Comparison of ENCODE assay signal across 8 cellular contexts in the genomic region with DNA sequence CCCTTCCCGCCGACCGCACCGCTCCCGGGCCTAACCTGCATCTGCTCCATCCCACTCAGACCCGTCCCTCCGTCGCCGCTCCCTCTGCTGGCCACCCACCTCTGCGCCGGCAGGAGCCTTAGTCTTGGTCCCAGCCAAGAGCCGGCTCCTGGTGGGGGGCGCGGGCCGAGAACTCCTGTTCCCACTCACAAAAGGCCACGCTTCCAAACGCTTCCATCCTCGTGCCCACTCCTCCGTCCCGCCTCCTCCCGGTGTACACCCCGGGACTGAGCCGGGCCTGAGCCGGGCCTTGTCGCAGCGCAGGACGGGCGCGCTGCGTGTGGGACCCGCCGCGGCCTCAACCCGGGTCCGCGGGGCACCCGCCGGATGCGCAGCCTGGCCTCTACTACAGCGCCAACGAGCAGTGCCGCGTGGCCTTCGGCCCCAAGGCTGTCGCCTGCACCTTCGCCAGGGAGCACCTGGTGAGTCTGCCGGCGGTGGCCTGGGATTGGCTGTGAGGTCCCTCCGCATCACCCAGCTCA. TPM values are rescaled to one million over a fixed set of nuclear protein-coding genes. Genes with fewer than 3 reads are reported as not detected.
A peak's percentile ranks its signal among the peaks of the same experiment; 100 is the strongest.
DNase-seq lines count a peak whose midpoint lies in the region; ATAC-seq, FAIRE-seq and TF ChIP-seq lines count a peak whose summit lies in the region.

No MANE protein-coding gene starts in this region.

- H2BK15ac ChIP-seq in H1 (ENCODE audit: low read length) = no peak overlapping the region

- peak overlapping the region; percentile 39 to 65 (median 44) for H3K4me3 ChIP-seq in H1 (ENCODE audit: extremely low read depth in 1 of 4, insufficient read depth in 2 of 4, low read depth in 3 of 4, low read length in 4 of 4)

- POLR2A ChIA-PET in H1 (lab: Charles Lee; ENCODE audit: partially characterized antibody) = interaction anchor here (0.8 to 1.7 kb wide), 3 partner anchors 12 to 26 kb away, joined by 3 to 8 read pairs (median 4); no protein-coding TSS in a partner anchor

- H3K56ac ChIP-seq in H1 (replicated peaks; ENCODE audit: insufficient read length, low read depth, low read length) = no peak overlapping the region

- CTCF ChIA-PET in H1 (lab: Charles Lee; ENCODE audit: partially characterized antibody) = interaction anchor here (0.8 to 4.9 kb wide), 8 partner anchors 14 to 408 kb away, joined by 3 to 35 read pairs (median 3); no protein-coding TSS in a partner anchor

- TF ChIP-seq POLR2A in H1 (IDR thresholded peaks at IDR 0.05; ENCODE audit: control extremely low read depth in 1 of 2, low read depth in 2 of 2, low read length in 2 of 2) = no peak

- H3K27me3 Mint-ChIP-seq in neural crest cell (ENCODE audit: low read depth) = peaks cover 40% of the 10 kb centered on the region

- H2AK5ac ChIP-seq in H1 (ENCODE audit: low read depth, low read length) = no peak overlapping the region

- FAIRE-seq in D721Med (lab: Jason Lieb, UNC) (no peak), H1 (lab: Jason Lieb, UNC) (no peak)

- H3K4me1 ChIP-seq in H1 (replicated peaks in 1 of 4; ENCODE audit: control insufficient read depth in 3 of 4, insufficient read depth in 4 of 4, low read length in 3 of 4) = peaks cover 0 to 4% (median under 1%) of the 10 kb centered on the region in 4 experiments; a peak in 3 of 7 replicates

- no peak for TF ChIP-seq CTCF in D721Med (IDR thresholded peaks at IDR 0.05; ENCODE audit: insufficient read depth, missing control alignments)
- TF ChIP-seq CTCF in H1 (IDR thresholded peaks at IDR 0.05; ENCODE audit: control extremely low read depth in 1 of 3, insufficient read depth in 1 of 3, low read depth in 1 of 3, low read length in 3 of 3) = peak in 2 of 3 experiments; percentile 55 to 68; a peak in 3 of 4 replicates
- TF ChIP-seq CTCF in neural crest cell (conservative IDR thresholded peaks at IDR 0.05) = peak; percentile 62

- peak overlapping the region; percentile 54 for H4K91ac ChIP-seq in H1 (replicated peaks; ENCODE audit: insufficient read length, low read length)

- no peaks in the 10 kb centered on the region for H3K4me1 Mint-ChIP-seq in neural crest cell

- H3K9me3 ChIP-seq in H1 (ENCODE audit: insufficient read depth in 2 of 2, low read depth in 1 of 2, low read length in 1 of 2) = no peaks in the 10 kb centered on the region

- no peak overlapping the region for H3K27ac Mint-ChIP-seq in neural crest cell (ENCODE audit: unreplicated experiment)

- H3K23ac ChIP-seq in H1 (ENCODE audit: insufficient read length) = no peak overlapping the region

- H3K79me1 ChIP-seq in H1 (ENCODE audit: low read depth, low read length) = no peaks in the 10 kb centered on the region

- H3K4me2 ChIP-seq in H1 (ENCODE audit: insufficient read depth in 1 of 2, low read depth in 2 of 2, low read length in 2 of 2) = peak overlapping the region; percentile 72 to 90

- peak; percentile 46 for DNase-seq in D721Med (ENCODE audit: insufficient read length, low spot score)
- DNase-seq in HuH-7.5 (ENCODE audit: low spot score) = peak; percentile 99
- DNase-seq in H1 (ENCODE audit: low read depth in 1 of 2, low spot score in 2 of 2) = peak in 1 of 2 experiments; percentile 88
- DNase-seq in neural crest cell (ENCODE audit: low read depth, low spot score) = peak; percentile 45
- DNase-seq in NCI-H1694 treated with DMSO at 0.1 percent for 48 hours (lab: John Stamatoyannopoulos, UW) = no peak
- no peak for DNase-seq in HCEC 1CT
- no peak for DNase-seq in OCI-M2 (lab: John Stamatoyannopoulos, UW; ENCODE audit: unreplicated experiment)

- no peaks in the 10 kb centered on the region for H3K79me2 ChIP-seq in H1 (ENCODE audit: control insufficient read depth in 1 of 2, insufficient read depth in 2 of 2, low read length in 2 of 2)

- ATAC-seq in GM18517 (IDR thresholded peaks at IDR 0.05; ENCODE audit: unreplicated experiment) = no peak

- H4K8ac ChIP-seq in H1 (ENCODE audit: extremely low read depth, insufficient read depth, low read length) = peak overlapping the region; percentile 83; the same call in 1 of the 2 replicates

- H3K23me2 ChIP-seq in H1 (ENCODE audit: low read depth, low read length) = peaks cover 7% of the 10 kb centered on the region; the same call in 1 of the 2 replicates

- H3K27me3 ChIP-seq in H1 (replicated peaks in 1 of 4; ENCODE audit: control insufficient read depth in 3 of 4, extremely low read depth in 1 of 4, insufficient read depth in 3 of 4, low read length in 3 of 4) = peaks cover 0 to 11% (median 4%) of the 10 kb centered on the region in 4 experiments; a peak in 5 of 7 replicates

- H2BK5ac ChIP-seq in H1 (ENCODE audit: low read depth, low read length) = peak overlapping the region; percentile 35; the same call in 1 of the 2 replicates

- H3K36me3 Mint-ChIP-seq in neural crest cell (ENCODE audit: low read depth) = peaks cover 6% of the 10 kb centered on the region

- no peaks in the 10 kb centered on the region for H3K9me3 Mint-ChIP-seq in neural crest cell

- H2AFZ ChIP-seq in H1 (ENCODE audit: low read length) = no peak overlapping the region

- H3K18ac ChIP-seq in H1 (ENCODE audit: extremely low read depth, low read length) = peak overlapping the region; percentile 71

- no peak overlapping the region for H3K9ac ChIP-seq in H1 (replicated peaks in 1 of 4; ENCODE audit: extremely low read depth in 1 of 4, low read depth in 3 of 4, low read length in 3 of 4)

- H3K14ac ChIP-seq in H1 (ENCODE audit: insufficient read length) = no peak overlapping the region

- peak overlapping the region; percentile 39; the same call in 1 of the 2 replicates for H2BK12ac ChIP-seq in H1 (ENCODE audit: low read depth, low read length)

- TF ChIP-seq EP300 in H1 (IDR thresholded peaks at IDR 0.05; ENCODE audit: borderline replicate concordance in 1 of 2, low read depth in 2 of 2, low read length in 2 of 2) = no peak

- no peak overlapping the region for H3K4me3 Mint-ChIP-seq in neural crest cell

- no peak overlapping the region for H3K4ac ChIP-seq in H1 (replicated peaks; ENCODE audit: insufficient read length, low read depth, low read length)

- no peaks in the 10 kb centered on the region for H4K20me1 ChIP-seq in H1 (replicated peaks in 1 of 2; ENCODE audit: control insufficient read depth in 1 of 2, insufficient read depth in 2 of 2, low read length in 2 of 2)

- 3% methylated on average over 49 of the region's 49 CpGs; no CpG with 5 or more reads in 1 of the 2 experiments for WGBS in H1 (ENCODE audit: extremely low coverage in 1 of 2, insufficient coverage in 1 of 2, insufficient read length in 1 of 2, insufficient replicate concordance in 2 of 2, low coverage in 1 of 2, low lambda C conversion rate in 2 of 2, missing lambda C conversion rate in 1 of 2), 2 experiments

- H4K5ac ChIP-seq in H1 (ENCODE audit: insufficient read length, low read depth, low read length) = no peak overlapping the region

- no peaks in the 10 kb centered on the region for H3K36me3 ChIP-seq in H1 (ENCODE audit: control insufficient read depth in 2 of 4, insufficient read depth in 4 of 4, low read length in 3 of 4)

- peak; percentile 1 to 29; a peak in 2 of 4 replicates for TF ChIP-seq RAD21 in H1 (IDR thresholded peaks at IDR 0.05 in 1 of 2, conservative IDR thresholded peaks at IDR 0.05 in 1 of 2; ENCODE audit: low read depth in 2 of 2, low read length in 2 of 2)

- no peak overlapping the region for H3K27ac ChIP-seq in H1 (ENCODE audit: low read depth, low read length)

- no peak overlapping the region for H2BK20ac ChIP-seq in H1 (ENCODE audit: low read length)

- H2BK120ac ChIP-seq in H1 (replicated peaks; ENCODE audit: low read depth, low read length) = no peak overlapping the region

RNA-seq across cellular contexts. Expression of gene ADAMTS13, which starts 7.5 kb away (rescaled TPM):
- total RNA-seq in H1 (2021; fragmentation: NEBNext Ultra II Directional; extraction: Animal tissue kit (Norgen Biotek cat#: 25700)) = 5.1 and 5.8 TPM in 2 replicates
- polyA plus RNA-seq in H1 (2011; rRNA removed) = 4.4 and 6.6 TPM in 2 replicates
- 7.0 TPM for polyA plus RNA-seq in H1 (2011; cell fraction: cytosol; rRNA removed)
- polyA plus RNA-seq in H1 (2011; cell fraction: nucleus; rRNA removed) = 44.8 TPM
- polyA plus RNA-seq in H1 (2012, experiment 1 of 2) = 6.3 to 11.9 TPM (median 9.7 TPM) in 4 replicates
- 3.8 TPM for polyA plus RNA-seq in H1 (2012, experiment 2 of 2)
- 2.4 TPM for polyA plus RNA-seq in H1 (2013, experiment 1 of 2)
- polyA plus RNA-seq in H1 (2013, experiment 2 of 2) = 2.8 TPM
- polyA minus RNA-seq in H1 (2011; rRNA and poly(A)+ RNA removed) = 1.5 and 2.2 TPM in 2 replicates
- 2.0 TPM for polyA minus RNA-seq in H1 (2011; cell fraction: cytosol; rRNA and poly(A)+ RNA removed)
- 5.4 TPM for polyA minus RNA-seq in H1 (2011; cell fraction: nucleus; rRNA and poly(A)+ RNA removed)
- 5.8 and 6.0 TPM in 2 replicates for total RNA-seq in neural crest cell

RNA-seq across cellular contexts. Expression of gene REXO4, which starts 11.9 kb away (rescaled TPM):
- 37.7 and 38.3 TPM in 2 replicates for total RNA-seq in H1 (2021; fragmentation: NEBNext Ultra II Directional; extraction: Animal tissue kit (Norgen Biotek cat#: 25700))
- 19.1 and 27.2 TPM in 2 replicates for polyA plus RNA-seq in H1 (2011; rRNA removed)
- 32.0 TPM for polyA plus RNA-seq in H1 (2011; cell fraction: cytosol; rRNA removed)
- 25.6 TPM for polyA plus RNA-seq in H1 (2011; cell fraction: nucleus; rRNA removed)
- polyA plus RNA-seq in H1 (2012, experiment 1 of 2) = 29.8 to 38.9 TPM (median 35.9 TPM) in 4 replicates
- 16.3 TPM for polyA plus RNA-seq in H1 (2012, experiment 2 of 2)
- 33.0 TPM for polyA plus RNA-seq in H1 (2013, experiment 1 of 2)
- polyA plus RNA-seq in H1 (2013, experiment 2 of 2) = 32.0 TPM
- polyA minus RNA-seq in H1 (2011; rRNA and poly(A)+ RNA removed) = 16.0 and 19.0 TPM in 2 replicates
- 18.6 TPM for polyA minus RNA-seq in H1 (2011; cell fraction: cytosol; rRNA and poly(A)+ RNA removed)
- polyA minus RNA-seq in H1 (2011; cell fraction: nucleus; rRNA and poly(A)+ RNA removed) = 12.3 TPM
- total RNA-seq in neural crest cell = 34.0 and 35.4 TPM in 2 replicates

RNA-seq across cellular contexts. Expression of gene CACFD1, which starts 30.1 kb away (rescaled TPM):
- total RNA-seq in H1 (2021; fragmentation: NEBNext Ultra II Directional; extraction: Animal tissue kit (Norgen Biotek cat#: 25700)) = 13.3 and 13.4 TPM in 2 replicates
- polyA plus RNA-seq in H1 (2011; rRNA removed) = 15.5 and 23.6 TPM in 2 replicates
- polyA plus RNA-seq in H1 (2011; cell fraction: cytosol; rRNA removed) = 18.6 TPM
- polyA plus RNA-seq in H1 (2011; cell fraction: nucleus; rRNA removed) = 36.2 TPM
- polyA plus RNA-seq in H1 (2012, experiment 1 of 2) = 8.1 to 19.8 TPM (median 16.8 TPM) in 4 replicates
- polyA plus RNA-seq in H1 (2012, experiment 2 of 2) = 11.4 TPM
- 6.8 TPM for polyA plus RNA-seq in H1 (2013, experiment 1 of 2)
- 7.3 TPM for polyA plus RNA-seq in H1 (2013, experiment 2 of 2)
- 15.2 and 20.4 TPM in 2 replicates for polyA minus RNA-seq in H1 (2011; rRNA and poly(A)+ RNA removed)
- polyA minus RNA-seq in H1 (2011; cell fraction: cytosol; rRNA and poly(A)+ RNA removed) = 12.6 TPM
- polyA minus RNA-seq in H1 (2011; cell fraction: nucleus; rRNA and poly(A)+ RNA removed) = 33.3 TPM
- total RNA-seq in neural crest cell = 42.6 and 45.8 TPM in 2 replicates

RNA-seq across cellular contexts. Expression of gene SLC2A6, which starts 49.2 kb away (rescaled TPM):
- total RNA-seq in H1 (2021; fragmentation: NEBNext Ultra II Directional; extraction: Animal tissue kit (Norgen Biotek cat#: 25700)) = 16.6 and 17.9 TPM in 2 replicates
- polyA plus RNA-seq in H1 (2011; rRNA removed) = 17.8 and 18.6 TPM in 2 replicates
- polyA plus RNA-seq in H1 (2011; cell fraction: cytosol; rRNA removed) = 16.9 TPM
- 22.9 TPM for polyA plus RNA-seq in H1 (2011; cell fraction: nucleus; rRNA removed)
- polyA plus RNA-seq in H1 (2012, experiment 1 of 2) = 9.1 to 15.8 TPM (median 14.0 TPM) in 4 replicates
- polyA plus RNA-seq in H1 (2012, experiment 2 of 2) = 13.7 TPM
- 21.9 TPM for polyA plus RNA-seq in H1 (2013, experiment 1 of 2)
- 21.5 TPM for polyA plus RNA-seq in H1 (2013, experiment 2 of 2)
- polyA minus RNA-seq in H1 (2011; rRNA and poly(A)+ RNA removed) = 8.2 and 10.5 TPM in 2 replicates
- polyA minus RNA-seq in H1 (2011; cell fraction: cytosol; rRNA and poly(A)+ RNA removed) = 13.1 TPM
- 23.1 TPM for polyA minus RNA-seq in H1 (2011; cell fraction: nucleus; rRNA and poly(A)+ RNA removed)
- total RNA-seq in neural crest cell = 29.0 and 30.9 TPM in 2 replicates

RNA-seq across cellular contexts. Expression of gene STKLD1, which starts 53.5 kb away (rescaled TPM):
- not detected in 2 replicates for total RNA-seq in H1 (2021; fragmentation: NEBNext Ultra II Directional; extraction: Animal tissue kit (Norgen Biotek cat#: 25700))
- polyA plus RNA-seq in H1 (2011; rRNA removed) = 0.26 and 0.55 TPM in 2 replicates
- polyA plus RNA-seq in H1 (2011; cell fraction: cytosol; rRNA removed) = 0.23 TPM
- 0.41 TPM for polyA plus RNA-seq in H1 (2011; cell fraction: nucleus; rRNA removed)
- 0.08 to 0.95 TPM (median 0.52 TPM) in 4 replicates for polyA plus RNA-seq in H1 (2012, experiment 1 of 2)
- not detected for polyA plus RNA-seq in H1 (2012, experiment 2 of 2)
- 0.34 TPM for polyA plus RNA-seq in H1 (2013, experiment 1 of 2)
- 0.11 TPM for polyA plus RNA-seq in H1 (2013, experiment 2 of 2)
- polyA minus RNA-seq in H1 (2011; rRNA and poly(A)+ RNA removed) = 0.44 TPM in 1 of 2 replicates, not detected in the other
- polyA minus RNA-seq in H1 (2011; cell fraction: cytosol; rRNA and poly(A)+ RNA removed) = not detected
- not detected for polyA minus RNA-seq in H1 (2011; cell fraction: nucleus; rRNA and poly(A)+ RNA removed)
- 2.8 and 2.9 TPM in 2 replicates for total RNA-seq in neural crest cell

Comparison
In these comparisons a context has a peak if more than half of its experiments do, and no peak if none do; other contexts are left out.
1. DNase-seq: peak in D721Med (single experiment), HuH-7.5 (single experiment) and neural crest cell (single experiment); none in NCI-H1694 treated with DMSO at 0.1 percent for 48 hours (single experiment), HCEC 1CT (single experiment) and OCI-M2 (single experiment).